ENCODE assay signal across 1 cellular context in genomic region chr9:135990468-135991429, GRCh38.
TF ChIP-seq lines count a peak whose summit lies in the region.

No MANE protein-coding gene starts in this region.

TF ChIP-seq in HepG2, 621 proteins besides CTCF, POLR2A, EP300 and RAD21 (continued from another document and continues in another):
- TF ChIP-seq, protein P1, sequence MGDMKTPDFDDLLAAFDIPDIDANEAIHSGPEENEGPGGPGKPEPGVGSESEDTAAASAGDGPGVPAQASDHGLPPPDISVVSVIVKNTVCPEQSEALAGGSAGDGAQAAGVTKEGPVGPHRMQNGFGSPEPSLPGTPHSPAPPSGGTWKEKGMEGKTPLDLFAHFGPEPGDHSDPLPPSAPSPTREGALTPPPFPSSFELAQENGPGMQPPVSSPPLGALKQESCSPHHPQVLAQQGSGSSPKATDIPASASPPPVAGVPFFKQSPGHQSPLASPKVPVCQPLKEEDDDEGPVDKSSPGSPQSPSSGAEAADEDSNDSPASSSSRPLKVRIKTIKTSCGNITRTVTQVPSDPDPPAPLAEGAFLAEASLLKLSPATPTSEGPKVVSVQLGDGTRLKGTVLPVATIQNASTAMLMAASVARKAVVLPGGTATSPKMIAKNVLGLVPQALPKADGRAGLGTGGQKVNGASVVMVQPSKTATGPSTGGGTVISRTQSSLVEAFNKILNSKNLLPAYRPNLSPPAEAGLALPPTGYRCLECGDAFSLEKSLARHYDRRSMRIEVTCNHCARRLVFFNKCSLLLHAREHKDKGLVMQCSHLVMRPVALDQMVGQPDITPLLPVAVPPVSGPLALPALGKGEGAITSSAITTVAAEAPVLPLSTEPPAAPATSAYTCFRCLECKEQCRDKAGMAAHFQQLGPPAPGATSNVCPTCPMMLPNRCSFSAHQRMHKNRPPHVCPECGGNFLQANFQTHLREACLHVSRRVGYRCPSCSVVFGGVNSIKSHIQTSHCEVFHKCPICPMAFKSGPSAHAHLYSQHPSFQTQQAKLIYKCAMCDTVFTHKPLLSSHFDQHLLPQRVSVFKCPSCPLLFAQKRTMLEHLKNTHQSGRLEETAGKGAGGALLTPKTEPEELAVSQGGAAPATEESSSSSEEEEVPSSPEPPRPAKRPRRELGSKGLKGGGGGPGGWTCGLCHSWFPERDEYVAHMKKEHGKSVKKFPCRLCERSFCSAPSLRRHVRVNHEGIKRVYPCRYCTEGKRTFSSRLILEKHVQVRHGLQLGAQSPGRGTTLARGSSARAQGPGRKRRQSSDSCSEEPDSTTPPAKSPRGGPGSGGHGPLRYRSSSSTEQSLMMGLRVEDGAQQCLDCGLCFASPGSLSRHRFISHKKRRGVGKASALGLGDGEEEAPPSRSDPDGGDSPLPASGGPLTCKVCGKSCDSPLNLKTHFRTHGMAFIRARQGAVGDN (CRISPR knock-in tag; IDR thresholded peaks at IDR 0.05), result peak; percentile 61
- no peak for TF ChIP-seq ZNF101 (CRISPR knock-in tag; IDR thresholded peaks at IDR 0.05; ENCODE audit: borderline replicate concordance, low read depth)
- TF ChIP-seq, protein P2, sequence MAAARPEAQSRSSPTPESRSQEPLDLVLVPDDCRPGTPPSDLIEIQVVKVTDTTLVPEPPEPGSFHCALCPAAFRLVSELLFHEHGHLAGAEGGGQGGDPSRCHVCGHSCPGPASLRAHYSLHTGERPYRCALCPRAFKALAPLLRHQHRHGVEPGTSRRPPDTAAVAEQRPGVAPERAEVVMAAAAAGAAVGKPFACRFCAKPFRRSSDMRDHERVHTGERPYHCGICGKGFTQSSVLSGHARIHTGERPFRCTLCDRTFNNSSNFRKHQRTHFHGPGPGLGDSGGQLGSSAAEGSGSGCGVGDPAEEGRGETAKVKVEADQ (CRISPR knock-in tag; IDR thresholded peaks at IDR 0.05; ENCODE audit: borderline replicate concordance), result no peak
- TF ChIP-seq ZNF17 (CRISPR knock-in tag; IDR thresholded peaks at IDR 0.05), result no peak
- TF ChIP-seq RBAK (CRISPR knock-in tag; IDR thresholded peaks at IDR 0.05), result no peak
- no peak for TF ChIP-seq RFXANK (CRISPR knock-in tag; IDR thresholded peaks at IDR 0.05)
- peak; percentile 11; the same call in 1 of the 2 replicates for TF ChIP-seq ELF1 (CRISPR knock-in tag; IDR thresholded peaks at IDR 0.05)
- no peak for TF ChIP-seq FIP1L1 (IDR thresholded peaks at IDR 0.05; ENCODE audit: borderline replicate concordance, insufficient read depth, low read depth, low read length)
- no peak for TF ChIP-seq GABPA (IDR thresholded peaks at IDR 0.05; ENCODE audit: low read depth, low read length)
- peak; percentile 15; the same call in 1 of the 2 replicates for TF ChIP-seq GABPA (CRISPR knock-in tag; IDR thresholded peaks at IDR 0.05; ENCODE audit: low read depth)
- TF ChIP-seq ZFP90 (CRISPR knock-in tag; IDR thresholded peaks at IDR 0.05; ENCODE audit: borderline replicate concordance), result no peak
- TF ChIP-seq, protein P3, sequence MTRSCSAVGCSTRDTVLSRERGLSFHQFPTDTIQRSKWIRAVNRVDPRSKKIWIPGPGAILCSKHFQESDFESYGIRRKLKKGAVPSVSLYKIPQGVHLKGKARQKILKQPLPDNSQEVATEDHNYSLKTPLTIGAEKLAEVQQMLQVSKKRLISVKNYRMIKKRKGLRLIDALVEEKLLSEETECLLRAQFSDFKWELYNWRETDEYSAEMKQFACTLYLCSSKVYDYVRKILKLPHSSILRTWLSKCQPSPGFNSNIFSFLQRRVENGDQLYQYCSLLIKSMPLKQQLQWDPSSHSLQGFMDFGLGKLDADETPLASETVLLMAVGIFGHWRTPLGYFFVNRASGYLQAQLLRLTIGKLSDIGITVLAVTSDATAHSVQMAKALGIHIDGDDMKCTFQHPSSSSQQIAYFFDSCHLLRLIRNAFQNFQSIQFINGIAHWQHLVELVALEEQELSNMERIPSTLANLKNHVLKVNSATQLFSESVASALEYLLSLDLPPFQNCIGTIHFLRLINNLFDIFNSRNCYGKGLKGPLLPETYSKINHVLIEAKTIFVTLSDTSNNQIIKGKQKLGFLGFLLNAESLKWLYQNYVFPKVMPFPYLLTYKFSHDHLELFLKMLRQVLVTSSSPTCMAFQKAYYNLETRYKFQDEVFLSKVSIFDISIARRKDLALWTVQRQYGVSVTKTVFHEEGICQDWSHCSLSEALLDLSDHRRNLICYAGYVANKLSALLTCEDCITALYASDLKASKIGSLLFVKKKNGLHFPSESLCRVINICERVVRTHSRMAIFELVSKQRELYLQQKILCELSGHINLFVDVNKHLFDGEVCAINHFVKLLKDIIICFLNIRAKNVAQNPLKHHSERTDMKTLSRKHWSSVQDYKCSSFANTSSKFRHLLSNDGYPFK (CRISPR knock-in tag; IDR thresholded peaks at IDR 0.05; ENCODE audit: borderline replicate concordance), result no peak
- TF ChIP-seq ZNF136 (CRISPR knock-in tag; IDR thresholded peaks at IDR 0.05; ENCODE audit: low read depth), result no peak
- TF ChIP-seq ZNF274 (CRISPR knock-in tag; IDR thresholded peaks at IDR 0.05), result peak; percentile 84; the same call in 1 of the 2 replicates
- no peak for TF ChIP-seq NCOA5 (CRISPR knock-in tag; IDR thresholded peaks at IDR 0.05)
- no peak for TF ChIP-seq JUND (CRISPR knock-in tag; IDR thresholded peaks at IDR 0.05)
- no peak for TF ChIP-seq DNMT1 (CRISPR knock-in tag; IDR thresholded peaks at IDR 0.05)
- no peak for TF ChIP-seq ZNF232 (CRISPR knock-in tag; IDR thresholded peaks at IDR 0.05; ENCODE audit: borderline replicate concordance)
- no peak for TF ChIP-seq KDM3A (CRISPR knock-in tag; IDR thresholded peaks at IDR 0.05; ENCODE audit: low read depth)
- no peak for TF ChIP-seq MXD1 (CRISPR knock-in tag; IDR thresholded peaks at IDR 0.05)
- no peak for TF ChIP-seq ATF7-NPFF (CRISPR knock-in tag; IDR thresholded peaks at IDR 0.05; ENCODE audit: low read depth)
- 0 out of 2 replicates have a peak, but pooled peaks have one; percentile 34 for TF ChIP-seq ZNF44 (CRISPR knock-in tag; IDR thresholded peaks at IDR 0.05)
- TF ChIP-seq SAP130 (CRISPR knock-in tag; IDR thresholded peaks at IDR 0.05; ENCODE audit: low read depth), result peak; percentile 18; the same call in 1 of the 2 replicates
- TF ChIP-seq SNRNP70 (IDR thresholded peaks at IDR 0.05; ENCODE audit: low read depth, low read length), result no peak
- TF ChIP-seq MYC (CRISPR knock-in tag; IDR thresholded peaks at IDR 0.05; ENCODE audit: borderline replicate concordance), result no peak; the same call in 1 of the 2 replicates
- TF ChIP-seq, protein P4, sequence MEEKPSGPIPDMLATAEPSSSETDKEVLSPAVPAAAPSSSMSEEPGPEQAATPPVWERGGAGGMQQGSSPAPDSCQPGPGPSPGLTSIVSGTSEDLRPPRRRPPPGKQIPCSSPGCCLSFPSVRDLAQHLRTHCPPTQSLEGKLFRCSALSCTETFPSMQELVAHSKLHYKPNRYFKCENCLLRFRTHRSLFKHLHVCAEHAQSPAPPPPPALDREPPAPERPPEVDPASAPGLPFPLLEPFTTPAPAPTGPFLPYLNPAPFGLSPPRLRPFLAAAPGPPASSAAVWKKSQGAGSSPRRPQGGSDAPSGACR (CRISPR knock-in tag; IDR thresholded peaks at IDR 0.05), result no peak
- TF ChIP-seq, protein P5, sequence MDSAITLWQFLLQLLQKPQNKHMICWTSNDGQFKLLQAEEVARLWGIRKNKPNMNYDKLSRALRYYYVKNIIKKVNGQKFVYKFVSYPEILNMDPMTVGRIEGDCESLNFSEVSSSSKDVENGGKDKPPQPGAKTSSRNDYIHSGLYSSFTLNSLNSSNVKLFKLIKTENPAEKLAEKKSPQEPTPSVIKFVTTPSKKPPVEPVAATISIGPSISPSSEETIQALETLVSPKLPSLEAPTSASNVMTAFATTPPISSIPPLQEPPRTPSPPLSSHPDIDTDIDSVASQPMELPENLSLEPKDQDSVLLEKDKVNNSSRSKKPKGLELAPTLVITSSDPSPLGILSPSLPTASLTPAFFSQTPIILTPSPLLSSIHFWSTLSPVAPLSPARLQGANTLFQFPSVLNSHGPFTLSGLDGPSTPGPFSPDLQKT (CRISPR knock-in tag; IDR thresholded peaks at IDR 0.05; ENCODE audit: borderline replicate concordance), result no peak
- no peak for TF ChIP-seq ZNF143 (CRISPR knock-in tag; IDR thresholded peaks at IDR 0.05)
- TF ChIP-seq ZNF652 (CRISPR knock-in tag; IDR thresholded peaks at IDR 0.05; ENCODE audit: borderline replicate concordance, low read depth), result peak; percentile 93
- TF ChIP-seq ZNF24 (IDR thresholded peaks at IDR 0.05), result no peak
- TF ChIP-seq AHR (CRISPR knock-in tag; IDR thresholded peaks at IDR 0.05), result no peak
- TF ChIP-seq ZBTB7A (CRISPR knock-in tag; IDR thresholded peaks at IDR 0.05), result no peak
- peak; percentile 43; the same call in 1 of the 2 replicates for TF ChIP-seq SMAD1 (CRISPR knock-in tag; IDR thresholded peaks at IDR 0.05; ENCODE audit: borderline replicate concordance, low read depth)
- TF ChIP-seq ZNF432 (CRISPR knock-in tag; IDR thresholded peaks at IDR 0.05; ENCODE audit: borderline replicate concordance), result no peak
- peak; percentile 11; the same call in 1 of the 2 replicates for TF ChIP-seq GABPB1 (CRISPR knock-in tag; IDR thresholded peaks at IDR 0.05)
- 0 out of 2 replicates have a peak, but pooled peaks have one; percentile 47 for TF ChIP-seq BCL3 (CRISPR knock-in tag; IDR thresholded peaks at IDR 0.05)
- no peak for TF ChIP-seq PLRG1 (conservative IDR thresholded peaks at IDR 0.05)
- 0 out of 2 replicates have a peak, but pooled peaks have one; percentile 40 for TF ChIP-seq ZNF768 (CRISPR knock-in tag; IDR thresholded peaks at IDR 0.05)
- TF ChIP-seq SNAPC2 (CRISPR knock-in tag; IDR thresholded peaks at IDR 0.05), result no peak
- TF ChIP-seq CCAR2 (optimal IDR thresholded peaks at IDR 0.05; ENCODE audit: low read depth, low read length), result no peak
- no peak for TF ChIP-seq MAF1 (CRISPR knock-in tag; IDR thresholded peaks at IDR 0.05; ENCODE audit: borderline replicate concordance)
- TF ChIP-seq ZKSCAN5 (CRISPR knock-in tag; IDR thresholded peaks at IDR 0.05), result no peak
- 0 out of 2 replicates have a peak, but pooled peaks have one; percentile 30 for TF ChIP-seq PATZ1 (CRISPR knock-in tag; IDR thresholded peaks at IDR 0.05)
- TF ChIP-seq HOXA7 (CRISPR knock-in tag; IDR thresholded peaks at IDR 0.05), result no peak
- no peak for TF ChIP-seq KDM5A (IDR thresholded peaks at IDR 0.05; ENCODE audit: borderline replicate concordance, low read length)
- no peak for TF ChIP-seq ZNF639 (CRISPR knock-in tag; conservative IDR thresholded peaks at IDR 0.05)
- TF ChIP-seq TCF12 (IDR thresholded peaks at IDR 0.05), result no peak
- TF ChIP-seq TCF12 (CRISPR knock-in tag; IDR thresholded peaks at IDR 0.05), result no peak
- TF ChIP-seq ZNF547 (CRISPR knock-in tag; IDR thresholded peaks at IDR 0.05), result no peak; the same call in 1 of the 2 replicates
- no peak for TF ChIP-seq SOX6 (IDR thresholded peaks at IDR 0.05)
- TF ChIP-seq SOX6 (CRISPR knock-in tag; IDR thresholded peaks at IDR 0.05), result no peak
- no peak for TF ChIP-seq PHB2 (IDR thresholded peaks at IDR 0.05; ENCODE audit: partially characterized antibody)
- TF ChIP-seq SP4 (CRISPR knock-in tag; IDR thresholded peaks at IDR 0.05), result 0 out of 2 replicates have a peak, but pooled peaks have one; percentile 35
- no peak for TF ChIP-seq ZBTB38 (CRISPR knock-in tag; IDR thresholded peaks at IDR 0.05)
- no peak for TF ChIP-seq CREM (IDR thresholded peaks at IDR 0.05)
- TF ChIP-seq CREM (CRISPR knock-in tag; IDR thresholded peaks at IDR 0.05), result no peak
- TF ChIP-seq ZFP1 (CRISPR knock-in tag; IDR thresholded peaks at IDR 0.05), result no peak
- TF ChIP-seq SIN3A (IDR thresholded peaks at IDR 0.05; ENCODE audit: borderline replicate concordance, low read depth, low read length), result no peak
- no peak for TF ChIP-seq FOXO1 (CRISPR knock-in tag; IDR thresholded peaks at IDR 0.05)
- TF ChIP-seq MXI1 (IDR thresholded peaks at IDR 0.05; ENCODE audit: borderline replicate concordance, low read depth, low read length), result peak; percentile 40; the same call in 1 of the 3 replicates
- no peak for TF ChIP-seq ZNF792 (CRISPR knock-in tag; IDR thresholded peaks at IDR 0.05)
- TF ChIP-seq MED8 (CRISPR knock-in tag; IDR thresholded peaks at IDR 0.05; ENCODE audit: insufficient replicate concordance), result no peak
